Comparison of ENCODE assay signal across 8 cellular contexts in the genomic region with DNA sequence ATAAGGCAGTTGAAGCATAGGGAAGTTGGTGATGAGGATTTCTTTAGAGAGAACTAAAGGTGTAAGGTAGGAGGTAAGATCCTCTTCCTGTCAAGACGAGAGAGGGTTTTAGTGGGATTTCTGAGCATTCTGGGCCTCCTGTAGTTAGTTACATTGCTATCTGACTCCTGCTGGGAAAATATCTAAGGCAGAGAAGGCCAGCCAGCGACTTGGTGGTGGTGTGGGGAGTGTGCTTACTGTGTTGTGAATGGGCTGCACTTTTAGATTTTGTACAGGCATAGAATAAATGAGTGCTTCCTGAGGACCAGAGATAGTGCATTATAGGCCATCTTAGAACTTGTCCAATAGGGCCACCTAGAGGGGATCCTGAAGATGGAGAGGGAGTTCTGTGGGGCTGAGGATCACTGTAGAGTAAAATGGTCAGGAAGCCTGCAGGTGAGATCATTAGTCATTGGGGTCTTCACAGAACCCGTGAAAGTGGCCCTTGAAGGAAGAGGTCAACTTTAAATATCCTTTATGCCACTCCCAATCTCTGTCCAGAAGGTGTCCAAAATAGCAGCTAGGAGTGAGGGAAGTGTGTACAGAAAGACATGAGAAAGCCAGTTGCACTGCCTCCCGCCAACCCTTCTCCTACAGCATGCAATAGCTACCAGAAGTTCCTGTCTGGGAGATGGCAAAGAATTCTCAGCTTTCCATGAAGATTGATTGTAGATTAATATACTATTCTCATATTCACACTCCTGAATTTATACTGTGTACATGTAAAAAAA.
DNase-seq lines count a peak whose midpoint lies in the region; ATAC-seq and TF ChIP-seq lines count a peak whose summit lies in the region.

No MANE protein-coding gene starts in this region.

- peak; percentile 73 for DNase-seq in COLO829 (ENCODE audit: low spot score)
- DNase-seq in PC-9, result peak in 1 of 2 experiments; percentile 18
- peak; percentile 37 for DNase-seq in foreskin melanocyte
- no peak for DNase-seq in NOMO-1 treated with DMSO at 0.1 percent for 48 hours (lab: John Stamatoyannopoulos, UW; ENCODE audit: unreplicated experiment)
- no peak for DNase-seq in activated CD8-positive, alpha-beta memory T cell treated with anti-CD3 and anti-CD28 coated beads for 24 hours
- DNase-seq in germinal center (ENCODE audit: low spot score), result no peak
- DNase-seq in CD4-positive, alpha-beta memory T cell, result no peak

- H3K36me3 ChIP-seq in PC-9 (ENCODE audit: low read depth), result no peaks in the 10 kb centered on the region
- H3K36me3 ChIP-seq in CD4-positive, alpha-beta memory T cell (ENCODE audit: insufficient read depth, low read length), result no peaks in the 10 kb centered on the region

- no peaks in the 10 kb centered on the region for H3K36me3 Mint-ChIP-seq in CD4-positive, alpha-beta memory T cell

- no peak overlapping the region for H3K27ac Mint-ChIP-seq in CD4-positive, alpha-beta memory T cell

- H3K4me3 Mint-ChIP-seq in CD4-positive, alpha-beta memory T cell, result no peak overlapping the region

- H3K4me1 Mint-ChIP-seq in CD4-positive, alpha-beta memory T cell, result no peaks in the 10 kb centered on the region

- no peaks in the 10 kb centered on the region for H3K27me3 Mint-ChIP-seq in CD4-positive, alpha-beta memory T cell

- H3K4me2 ChIP-seq in PC-9, result no peak overlapping the region

- peak; percentile 45 for ATAC-seq in HG02938 (IDR thresholded peaks at IDR 0.05; ENCODE audit: unreplicated experiment)

- no TSS peak for BruUV-seq in PC-9 (replicated peaks; lab: Mats Ljungman, UMichigan)

- CTCF ChIA-PET in PC-9 (lab: Charles Lee), result interaction anchor here (0.6 kb wide), 1 partner anchor 1089 kb away, joined by 3 read pairs; no protein-coding TSS in a partner anchor
- CTCF ChIA-PET in CD4-positive, alpha-beta memory T cell (lab: Charles Lee; ENCODE audit: partially characterized antibody), result no interaction called here

- H3K9me3 ChIP-seq in PC-9 (ENCODE audit: insufficient read depth, low read depth), result no peaks in the 10 kb centered on the region
- H3K9me3 ChIP-seq in CD4-positive, alpha-beta memory T cell (ENCODE audit: control insufficient read depth in 1 of 2, low read length in 2 of 2), result no peaks in the 10 kb centered on the region

- POLR2A ChIA-PET in PC-9 (lab: Charles Lee; ENCODE audit: unreplicated experiment), result no interaction called here
- POLR2A ChIA-PET in CD4-positive, alpha-beta memory T cell (lab: Charles Lee; ENCODE audit: partially characterized antibody), result no interaction called here

- no peak overlapping the region for H3K27ac ChIP-seq in PC-9
- no peak overlapping the region for H3K27ac ChIP-seq in CD4-positive, alpha-beta memory T cell (ENCODE audit: low read depth, low read length)

- no peaks in the 10 kb centered on the region for H4K20me1 ChIP-seq in PC-9 (ENCODE audit: insufficient read depth)

- no peaks in the 10 kb centered on the region for H3F3A ChIP-seq in PC-9 (ENCODE audit: insufficient read depth, low read depth)

- no peaks in the 10 kb centered on the region for H3K27me3 ChIP-seq in PC-9 (ENCODE audit: insufficient read depth, low read depth)
- H3K27me3 ChIP-seq in CD4-positive, alpha-beta memory T cell (ENCODE audit: insufficient read depth, low read length), result no peaks in the 10 kb centered on the region

- H3K4me3 ChIP-seq in PC-9, result no peak overlapping the region
- no peak overlapping the region for H3K4me3 ChIP-seq in CD4-positive, alpha-beta memory T cell (ENCODE audit: low read length in 2 of 2)

- peak; percentile 61 for TF ChIP-seq CTCF in PC-9 (conservative IDR thresholded peaks at IDR 0.05)

- no peaks in the 10 kb centered on the region for H3K79me2 ChIP-seq in PC-9 (ENCODE audit: low read depth)

- intact Hi-C loops in PC-9 (cut with micrococcal nuclease; ENCODE audit: unreplicated experiment), result loop anchor here (2.0 to 5.0 kb wide), 3 partner anchors 319 to 1090 kb away; no protein-coding TSS in a partner anchor
- intact Hi-C loops in CD4-positive, alpha-beta memory T cell (cut with micrococcal nuclease), result no loop called here

- no peaks in the 10 kb centered on the region for H3K4me1 ChIP-seq in PC-9 (replicated peaks; ENCODE audit: insufficient read depth)
- no peaks in the 10 kb centered on the region for H3K4me1 ChIP-seq in CD4-positive, alpha-beta memory T cell (ENCODE audit: insufficient read depth, low read length)

- H2AFZ ChIP-seq in PC-9, result no peak overlapping the region

- H3K9me2 ChIP-seq in PC-9 (ENCODE audit: insufficient read depth), result no peaks in the 10 kb centered on the region; the same call in 1 of the 2 replicates

- peaks cover 0 to 4% (median under 1%) of the 10 kb centered on the region in 8 donors for H3K9me3 Mint-ChIP-seq in CD4-positive, alpha-beta memory T cell

Comparison
In these comparisons a context has a peak if more than half of its experiments do, and no peak if none do; other contexts are left out.
1. DNase-seq: peak in COLO829 (single experiment) and foreskin melanocyte (single experiment); none in NOMO-1 treated with DMSO at 0.1 percent for 48 hours (single experiment), activated CD8-positive, alpha-beta memory T cell treated with anti-CD3 and anti-CD28 coated beads for 24 hours (single experiment), germinal center (single experiment) and CD4-positive, alpha-beta memory T cell (0 of 5).